ENCODE assay signal across 9 cellular contexts in genomic region chr6:3194535-3195376, GRCh38. TPM values are rescaled to one million over a fixed set of nuclear protein-coding genes. Genes with fewer than 3 reads are reported as not detected.
DNase-seq lines count a peak whose midpoint lies in the region; ATAC-seq and TF ChIP-seq lines count a peak whose summit lies in the region.
"Had no signal": no experiment of that assay in that cellular context is flagged by ENCODE, and none has a peak within 500 bp of the region (broad histone marks: within the 10 kb centered on the region; RNA-seq: fewer than 3 reads in every experiment).

No MANE protein-coding gene starts in this region.

- DNase-seq in activated naive CD4-positive, alpha-beta T cell treated with anti-CD3 and anti-CD28 coated beads for 36 hours, result peak; percentile 62
- no peak for DNase-seq in activated naive CD4-positive, alpha-beta T cell treated with anti-CD3 and anti-CD28 coated beads, Interleukin-2, amount 10 ng/mL, durations not matched to agents 7 days and 5 days
- DNase-seq in SK-N-MC (ENCODE audit: low read depth, low spot score) (no peak), glomerular endothelial cell (ENCODE audit: extremely low read depth, low read depth, low spot score) (peak; percentile 42), smooth muscle cell (lab: John Stamatoyannopoulos, UW; ENCODE audit: unreplicated experiment) (no peak), SKM-1 treated with dmso at 0.1 percent for 144 hours (lab: John Stamatoyannopoulos, UW; ENCODE audit: unreplicated experiment) (no peak), NCI-H187 treated with DMSO at 0.1 percent for 48 hours (lab: John Stamatoyannopoulos, UW) (no peak)
- DNase-seq: MG63 had no signal

- no peaks in the 10 kb centered on the region for H3K36me3 Mint-ChIP-seq in activated naive CD4-positive, alpha-beta T cell treated with anti-CD3 and anti-CD28 coated beads for 36 hours (ENCODE audit: low read depth)
- no peaks in the 10 kb centered on the region for H3K36me3 Mint-ChIP-seq in activated naive CD4-positive, alpha-beta T cell treated with anti-CD3 and anti-CD28 coated beads, Interleukin-2, amount 10 ng/mL, durations not matched to agents 7 days and 5 days

- no peaks in the 10 kb centered on the region for H3K36me3 ChIP-seq in SK-N-MC (ENCODE audit: insufficient read depth, low read length)
- no peaks in the 10 kb centered on the region for H3K36me3 ChIP-seq in smooth muscle cell (ENCODE audit: low read depth)
- H3K36me3 ChIP-seq: MG63 had no signal

- peaks cover 18% of the 10 kb centered on the region for H3K4me1 ChIP-seq in smooth muscle cell (ENCODE audit: low read depth)

- H3K27me3 ChIP-seq in smooth muscle cell (ENCODE audit: low read depth), result no peaks in the 10 kb centered on the region
- H3K27me3 ChIP-seq: MG63 had no signal

- no peak overlapping the region for H3K4me2 ChIP-seq in smooth muscle cell

- H3K4me1 Mint-ChIP-seq in activated naive CD4-positive, alpha-beta T cell treated with anti-CD3 and anti-CD28 coated beads for 36 hours (ENCODE audit: low read depth), result no peaks in the 10 kb centered on the region
- H3K4me1 Mint-ChIP-seq in activated naive CD4-positive, alpha-beta T cell treated with anti-CD3 and anti-CD28 coated beads, Interleukin-2, amount 10 ng/mL, durations not matched to agents 7 days and 5 days, result no peaks in the 10 kb centered on the region

- CTCF ChIA-PET in activated naive CD4-positive, alpha-beta T cell treated with anti-CD3 and anti-CD28 coated beads for 36 hours (lab: Charles Lee), result interaction anchor here (0.5 to 1.3 kb wide), 5 partner anchors 10 to 254 kb away, joined by 3 to 5 read pairs (median 4); no protein-coding TSS in a partner anchor
- CTCF ChIA-PET in activated naive CD4-positive, alpha-beta T cell treated with anti-CD3 and anti-CD28 coated beads, Interleukin-2, amount 10 ng/mL, durations not matched to agents 7 days and 5 days (lab: Charles Lee), result no interaction called here

- H3K27ac ChIP-seq in SK-N-MC, result no peak overlapping the region
- no peak overlapping the region for H3K27ac ChIP-seq in smooth muscle cell (ENCODE audit: low read depth)

- no peaks in the 10 kb centered on the region for H3F3A ChIP-seq in smooth muscle cell (ENCODE audit: low read depth)

- WGBS in smooth muscle cell (ENCODE audit: low lambda C conversion rate), result 49% methylated on average over 18 of the region's 18 CpGs

- no peaks in the 10 kb centered on the region for H3K9me3 ChIP-seq in SK-N-MC (ENCODE audit: low read depth, low read length)
- H3K9me3 ChIP-seq in smooth muscle cell (replicated peaks; ENCODE audit: low read depth), result no peaks in the 10 kb centered on the region
- H3K9me3 ChIP-seq: MG63 had no signal

- peaks cover 6% of the 10 kb centered on the region for H3K9me3 Mint-ChIP-seq in activated naive CD4-positive, alpha-beta T cell treated with anti-CD3 and anti-CD28 coated beads for 36 hours
- H3K9me3 Mint-ChIP-seq in activated naive CD4-positive, alpha-beta T cell treated with anti-CD3 and anti-CD28 coated beads, Interleukin-2, amount 10 ng/mL, durations not matched to agents 7 days and 5 days, result no peaks in the 10 kb centered on the region

- H3K4me3 ChIP-seq in SK-N-MC (0 out of 2 replicates have a peak overlapping the region, but pooled peaks have one; percentile 11), smooth muscle cell (no peak overlapping the region)
- H3K4me3 ChIP-seq: MG63 had no signal

- peak overlapping the region; percentile 74 for H2AFZ ChIP-seq in smooth muscle cell (ENCODE audit: low read depth)

- no peak for TF ChIP-seq CTCF in smooth muscle cell (IDR thresholded peaks at IDR 0.05; ENCODE audit: borderline replicate concordance, insufficient read depth, poor library complexity, severe bottlenecking)

- H3K27ac Mint-ChIP-seq in activated naive CD4-positive, alpha-beta T cell treated with anti-CD3 and anti-CD28 coated beads for 36 hours, result no peak overlapping the region
- H3K27ac Mint-ChIP-seq in activated naive CD4-positive, alpha-beta T cell treated with anti-CD3 and anti-CD28 coated beads, Interleukin-2, amount 10 ng/mL, durations not matched to agents 7 days and 5 days, result no peak overlapping the region

- no peaks in the 10 kb centered on the region for H3K79me2 ChIP-seq in smooth muscle cell (ENCODE audit: low read depth)

- peaks cover 2% of the 10 kb centered on the region for H3K27me3 Mint-ChIP-seq in activated naive CD4-positive, alpha-beta T cell treated with anti-CD3 and anti-CD28 coated beads for 36 hours (ENCODE audit: low read depth)
- peaks cover 13% of the 10 kb centered on the region for H3K27me3 Mint-ChIP-seq in activated naive CD4-positive, alpha-beta T cell treated with anti-CD3 and anti-CD28 coated beads, Interleukin-2, amount 10 ng/mL, durations not matched to agents 7 days and 5 days

- no peak for ATAC-seq in HG02642 (IDR thresholded peaks at IDR 0.05; ENCODE audit: poor library complexity, unreplicated experiment)

- intact Hi-C loops in activated naive CD4-positive, alpha-beta T cell treated with anti-CD3 and anti-CD28 coated beads for 36 hours (cut with micrococcal nuclease), result loop anchor here (2.0 kb wide), 1 partner anchor 14 kb away; no protein-coding TSS in a partner anchor

- H4K20me1 ChIP-seq in smooth muscle cell (ENCODE audit: low read depth), result no peaks in the 10 kb centered on the region

- no peak overlapping the region for H3K4me3 Mint-ChIP-seq in activated naive CD4-positive, alpha-beta T cell treated with anti-CD3 and anti-CD28 coated beads for 36 hours
- no peak overlapping the region for H3K4me3 Mint-ChIP-seq in activated naive CD4-positive, alpha-beta T cell treated with anti-CD3 and anti-CD28 coated beads, Interleukin-2, amount 10 ng/mL, durations not matched to agents 7 days and 5 days

- H3K9ac ChIP-seq in SK-N-MC (ENCODE audit: insufficient read length) (no peak overlapping the region), smooth muscle cell (ENCODE audit: low read depth) (no peak overlapping the region)

RNA-seq across cellular contexts. Expression of gene TUBB2B, which starts 32.7 kb away (rescaled TPM):
- under 1 TPM in 1 of 2 experiments, not detected in 1; 0.12 TPM for total RNA-seq in activated naive CD4-positive, alpha-beta T cell treated with anti-CD3 and anti-CD28 coated beads for 36 hours
- total RNA-seq in glomerular endothelial cell, result 29.7 and 31.3 TPM in 2 replicates
- total RNA-seq in smooth muscle cell, result 55.7 and 62.1 TPM in 2 replicates
- 22.7 and 52.2 TPM in 2 replicates for polyA plus RNA-seq in smooth muscle cell

RNA-seq across cellular contexts. Expression of gene TUBB2A, which starts 37.4 kb away (rescaled TPM):
- total RNA-seq in activated naive CD4-positive, alpha-beta T cell treated with anti-CD3 and anti-CD28 coated beads for 36 hours, result 1 to 10 TPM; 1.0 to 1.2 TPM
- total RNA-seq in glomerular endothelial cell, result 238 and 260 TPM in 2 replicates
- 201 and 236 TPM in 2 replicates for total RNA-seq in smooth muscle cell
- polyA plus RNA-seq in smooth muscle cell, result 272 and 448 TPM in 2 replicates

Comparison
In these comparisons a context has a peak if more than half of its experiments do, and no peak if none do; other contexts are left out.
1. DNase-seq: peak in activated naive CD4-positive, alpha-beta T cell treated with anti-CD3 and anti-CD28 coated beads for 36 hours (single experiment) and glomerular endothelial cell (single experiment); none in activated naive CD4-positive, alpha-beta T cell treated with anti-CD3 and anti-CD28 coated beads, Interleukin-2, amount 10 ng/mL, durations not matched to agents 7 days and 5 days (single experiment), SK-N-MC (single experiment), smooth muscle cell (single experiment), SKM-1 treated with dmso at 0.1 percent for 144 hours (single experiment) and NCI-H187 treated with DMSO at 0.1 percent for 48 hours (single experiment).
2. RNA of gene TUBB2B, which starts 32.7 kb away (total RNA-seq): 55.7 to 62.1 TPM in smooth muscle cell and 29.7 to 31.3 TPM in glomerular endothelial cell; 0.12 TPM in activated naive CD4-positive, alpha-beta T cell treated with anti-CD3 and anti-CD28 coated beads for 36 hours; every median in the first group is over 10 times any median in the second.
3. RNA of gene TUBB2A, which starts 37.4 kb away (total RNA-seq): 238 to 260 TPM in glomerular endothelial cell and 201 to 236 TPM in smooth muscle cell; 1.0 to 1.2 TPM in activated naive CD4-positive, alpha-beta T cell treated with anti-CD3 and anti-CD28 coated beads for 36 hours; every median in the first group is over 10 times any median in the second.